ENCODE assay signal across 1 cellular context in genomic region chr14:76191297-76191696, GRCh38.
TF ChIP-seq lines count a peak whose summit lies in the region.

No MANE protein-coding gene starts in this region.

TF ChIP-seq in SK-N-SH, 30 proteins besides CTCF, POLR2A, EP300 and RAD21 (continued from another document):
- no peak for TF ChIP-seq PBX3 (IDR thresholded peaks at IDR 0.05)
- TF ChIP-seq POLR2AphosphoS5 (IDR thresholded peaks at IDR 0.05; ENCODE audit: low read depth, low read length) = no peak
- no peak for TF ChIP-seq MXI1 (IDR thresholded peaks at IDR 0.05; ENCODE audit: low read depth, low read length)
- no peak for TF ChIP-seq MAX (IDR thresholded peaks at IDR 0.05; ENCODE audit: low read depth)
- no peak for TF ChIP-seq SMC3 (IDR thresholded peaks at IDR 0.05; ENCODE audit: low read depth, low read length)
- TF ChIP-seq TCF12 (IDR thresholded peaks at IDR 0.05) = no peak
- no peak for TF ChIP-seq EZH2phosphoT487 (IDR thresholded peaks at IDR 0.05; ENCODE audit: borderline replicate concordance, low read depth)
- TF ChIP-seq USF1 (IDR thresholded peaks at IDR 0.05; ENCODE audit: borderline replicate concordance, low read depth) = no peak
- TF ChIP-seq CHD2 (IDR thresholded peaks at IDR 0.05; ENCODE audit: low read length, partially characterized antibody) = no peak
- no peak for TF ChIP-seq GATA2 (CRISPR knock-in tag; IDR thresholded peaks at IDR 0.05)
